ENCODE assay signal across 1 cellular context in the genomic region with DNA sequence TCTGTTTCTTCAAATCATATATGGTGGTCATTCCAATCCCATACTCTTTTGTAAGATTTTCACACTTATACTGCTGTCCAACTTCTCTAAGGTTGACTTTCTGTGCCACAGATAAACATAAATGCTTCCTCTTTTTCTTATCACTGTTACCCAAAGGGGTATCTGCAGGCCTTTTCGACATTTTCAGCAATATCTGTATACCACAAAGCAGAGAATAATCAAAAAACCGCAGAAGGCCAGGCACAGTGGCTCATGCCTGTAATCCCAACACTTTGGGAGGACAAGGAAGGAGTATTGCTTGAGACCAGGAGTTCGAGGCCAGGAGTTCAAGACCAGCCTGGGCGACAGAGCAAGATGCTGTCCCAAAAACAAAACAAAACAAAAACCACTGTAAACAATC.
TF ChIP-seq lines count a peak whose summit lies in the region.

No MANE protein-coding gene starts in this region.

TF ChIP-seq in K562, 482 proteins besides CTCF, POLR2A, EP300 and RAD21 (continued from another document and continues in another):
- TF ChIP-seq, protein P1, sequence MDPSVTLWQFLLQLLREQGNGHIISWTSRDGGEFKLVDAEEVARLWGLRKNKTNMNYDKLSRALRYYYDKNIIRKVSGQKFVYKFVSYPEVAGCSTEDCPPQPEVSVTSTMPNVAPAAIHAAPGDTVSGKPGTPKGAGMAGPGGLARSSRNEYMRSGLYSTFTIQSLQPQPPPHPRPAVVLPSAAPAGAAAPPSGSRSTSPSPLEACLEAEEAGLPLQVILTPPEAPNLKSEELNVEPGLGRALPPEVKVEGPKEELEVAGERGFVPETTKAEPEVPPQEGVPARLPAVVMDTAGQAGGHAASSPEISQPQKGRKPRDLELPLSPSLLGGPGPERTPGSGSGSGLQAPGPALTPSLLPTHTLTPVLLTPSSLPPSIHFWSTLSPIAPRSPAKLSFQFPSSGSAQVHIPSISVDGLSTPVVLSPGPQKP (CRISPR knock-in tag; IDR thresholded peaks at IDR 0.05), result no peak
- TF ChIP-seq ZNF134 (CRISPR knock-in tag; conservative IDR thresholded peaks at IDR 0.05), result 0 out of 2 replicates have a peak, but pooled peaks have one; percentile 25
- no peak for TF ChIP-seq PCBP1 (IDR thresholded peaks at IDR 0.05; ENCODE audit: low read depth, low read length, poor library complexity, severe bottlenecking)
- no peak for TF ChIP-seq ZBED1 (IDR thresholded peaks at IDR 0.05)
- TF ChIP-seq ZNF79 (CRISPR knock-in tag; IDR thresholded peaks at IDR 0.05; ENCODE audit: low read depth), result no peak
- TF ChIP-seq, protein P2, sequence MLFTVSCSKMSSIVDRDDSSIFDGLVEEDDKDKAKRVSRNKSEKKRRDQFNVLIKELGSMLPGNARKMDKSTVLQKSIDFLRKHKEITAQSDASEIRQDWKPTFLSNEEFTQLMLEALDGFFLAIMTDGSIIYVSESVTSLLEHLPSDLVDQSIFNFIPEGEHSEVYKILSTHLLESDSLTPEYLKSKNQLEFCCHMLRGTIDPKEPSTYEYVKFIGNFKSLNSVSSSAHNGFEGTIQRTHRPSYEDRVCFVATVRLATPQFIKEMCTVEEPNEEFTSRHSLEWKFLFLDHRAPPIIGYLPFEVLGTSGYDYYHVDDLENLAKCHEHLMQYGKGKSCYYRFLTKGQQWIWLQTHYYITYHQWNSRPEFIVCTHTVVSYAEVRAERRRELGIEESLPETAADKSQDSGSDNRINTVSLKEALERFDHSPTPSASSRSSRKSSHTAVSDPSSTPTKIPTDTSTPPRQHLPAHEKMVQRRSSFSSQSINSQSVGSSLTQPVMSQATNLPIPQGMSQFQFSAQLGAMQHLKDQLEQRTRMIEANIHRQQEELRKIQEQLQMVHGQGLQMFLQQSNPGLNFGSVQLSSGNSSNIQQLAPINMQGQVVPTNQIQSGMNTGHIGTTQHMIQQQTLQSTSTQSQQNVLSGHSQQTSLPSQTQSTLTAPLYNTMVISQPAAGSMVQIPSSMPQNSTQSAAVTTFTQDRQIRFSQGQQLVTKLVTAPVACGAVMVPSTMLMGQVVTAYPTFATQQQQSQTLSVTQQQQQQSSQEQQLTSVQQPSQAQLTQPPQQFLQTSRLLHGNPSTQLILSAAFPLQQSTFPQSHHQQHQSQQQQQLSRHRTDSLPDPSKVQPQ (CRISPR knock-in tag; IDR thresholded peaks at IDR 0.05; ENCODE audit: borderline replicate concordance), result no peak
- no peak for TF ChIP-seq ZNF408 (CRISPR knock-in tag; IDR thresholded peaks at IDR 0.05; ENCODE audit: low read depth)
- no peak for TF ChIP-seq YY1 (IDR thresholded peaks at IDR 0.05; ENCODE audit: borderline replicate concordance in 1 of 3, control insufficient read depth in 1 of 3, extremely low read depth in 1 of 3, insufficient read depth in 3 of 3, insufficient read length in 1 of 3, insufficient replicate concordance in 2 of 3, low read depth in 1 of 3, low read length in 2 of 3)
- no peak for TF ChIP-seq RNF2 (IDR thresholded peaks at IDR 0.05)
- 0 out of 2 replicates have a peak, but pooled peaks have one; percentile 12 for TF ChIP-seq JUND (IDR thresholded peaks at IDR 0.05; ENCODE audit: borderline replicate concordance, low read depth, low read length)
- no peak; the same call in 2 of the 3 replicates for TF ChIP-seq JUND (tag; IDR thresholded peaks at IDR 0.05; ENCODE audit: borderline replicate concordance, low read depth, low read length)
- no peak for TF ChIP-seq CAMTA2 (CRISPR knock-in tag; conservative IDR thresholded peaks at IDR 0.05)
- no peak for TF ChIP-seq SRSF7 (optimal IDR thresholded peaks at IDR 0.05; ENCODE audit: low read depth, low read length)
- TF ChIP-seq ESRRA (IDR thresholded peaks at IDR 0.05; ENCODE audit: borderline replicate concordance, low read depth), result peak; percentile 96; the same call in 1 of the 2 replicates
- TF ChIP-seq ZZZ3 (IDR thresholded peaks at IDR 0.05), result no peak
- TF ChIP-seq FOXM1 (IDR thresholded peaks at IDR 0.05; ENCODE audit: low read depth), result peak; percentile 85
- no peak for TF ChIP-seq FOXM1 (CRISPR knock-in tag; IDR thresholded peaks at IDR 0.05; ENCODE audit: low read depth)
- TF ChIP-seq NUFIP1 (IDR thresholded peaks at IDR 0.05; ENCODE audit: partially characterized antibody), result no peak
- TF ChIP-seq NCOA1 (IDR thresholded peaks at IDR 0.05; ENCODE audit: low read depth), result peak; percentile 9; the same call in 1 of the 2 replicates
- TF ChIP-seq HLTF (IDR thresholded peaks at IDR 0.05), result no peak
- TF ChIP-seq SIN3B (IDR thresholded peaks at IDR 0.05; ENCODE audit: low read depth), result no peak
- no peak for TF ChIP-seq ZNF436 (CRISPR knock-in tag; IDR thresholded peaks at IDR 0.05)
- TF ChIP-seq ADNP (tag; IDR thresholded peaks at IDR 0.05), result peak; percentile 97
- no peak for TF ChIP-seq HDAC6 (IDR thresholded peaks at IDR 0.05; ENCODE audit: low read depth, low read length)
- peak; percentile 32; the same call in 1 of the 2 replicates for TF ChIP-seq LEF1 (IDR thresholded peaks at IDR 0.05)
- TF ChIP-seq ZNF41 (CRISPR knock-in tag; conservative IDR thresholded peaks at IDR 0.05), result peak; percentile 48; the same call in 1 of the 2 replicates
- TF ChIP-seq SOX6 (IDR thresholded peaks at IDR 0.05), result peak; percentile 85
- no peak for TF ChIP-seq RFX5 (IDR thresholded peaks at IDR 0.05; ENCODE audit: low read depth, low read length)
- TF ChIP-seq, protein P3, sequence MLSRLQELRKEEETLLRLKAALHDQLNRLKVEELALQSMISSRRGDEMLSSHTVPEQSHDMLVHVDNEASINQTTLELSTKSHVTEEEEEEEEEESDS (CRISPR knock-in tag; IDR thresholded peaks at IDR 0.05), result no peak
- TF ChIP-seq ZNF699 (CRISPR knock-in tag; IDR thresholded peaks at IDR 0.05; ENCODE audit: insufficient replicate concordance), result no peak
- TF ChIP-seq SAFB2 (IDR thresholded peaks at IDR 0.05; ENCODE audit: borderline replicate concordance, low read depth, low read length, severe bottlenecking), result no peak
- TF ChIP-seq FOXA3 (CRISPR knock-in tag; conservative IDR thresholded peaks at IDR 0.05 in 1 of 2, IDR thresholded peaks at IDR 0.05 in 1 of 2), result 0 out of 4 replicates have a peak, but pooled peaks of 1 of the 2 experiments have one; percentile 43
- TF ChIP-seq, protein P4, sequence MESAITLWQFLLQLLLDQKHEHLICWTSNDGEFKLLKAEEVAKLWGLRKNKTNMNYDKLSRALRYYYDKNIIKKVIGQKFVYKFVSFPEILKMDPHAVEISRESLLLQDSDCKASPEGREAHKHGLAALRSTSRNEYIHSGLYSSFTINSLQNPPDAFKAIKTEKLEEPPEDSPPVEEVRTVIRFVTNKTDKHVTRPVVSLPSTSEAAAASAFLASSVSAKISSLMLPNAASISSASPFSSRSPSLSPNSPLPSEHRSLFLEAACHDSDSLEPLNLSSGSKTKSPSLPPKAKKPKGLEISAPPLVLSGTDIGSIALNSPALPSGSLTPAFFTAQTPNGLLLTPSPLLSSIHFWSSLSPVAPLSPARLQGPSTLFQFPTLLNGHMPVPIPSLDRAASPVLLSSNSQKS (CRISPR knock-in tag; IDR thresholded peaks at IDR 0.05), result no peak
- TF ChIP-seq, protein P5, sequence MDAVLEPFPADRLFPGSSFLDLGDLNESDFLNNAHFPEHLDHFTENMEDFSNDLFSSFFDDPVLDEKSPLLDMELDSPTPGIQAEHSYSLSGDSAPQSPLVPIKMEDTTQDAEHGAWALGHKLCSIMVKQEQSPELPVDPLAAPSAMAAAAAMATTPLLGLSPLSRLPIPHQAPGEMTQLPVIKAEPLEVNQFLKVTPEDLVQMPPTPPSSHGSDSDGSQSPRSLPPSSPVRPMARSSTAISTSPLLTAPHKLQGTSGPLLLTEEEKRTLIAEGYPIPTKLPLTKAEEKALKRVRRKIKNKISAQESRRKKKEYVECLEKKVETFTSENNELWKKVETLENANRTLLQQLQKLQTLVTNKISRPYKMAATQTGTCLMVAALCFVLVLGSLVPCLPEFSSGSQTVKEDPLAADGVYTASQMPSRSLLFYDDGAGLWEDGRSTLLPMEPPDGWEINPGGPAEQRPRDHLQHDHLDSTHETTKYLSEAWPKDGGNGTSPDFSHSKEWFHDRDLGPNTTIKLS (IDR thresholded peaks at IDR 0.05; ENCODE audit: borderline replicate concordance, low read depth), result no peak
- peak; percentile 91 for TF ChIP-seq TAL1 (IDR thresholded peaks at IDR 0.05)
- TF ChIP-seq STAT5B (CRISPR knock-in tag; IDR thresholded peaks at IDR 0.05), result no peak
- no peak for TF ChIP-seq ZNF583 (CRISPR knock-in tag; IDR thresholded peaks at IDR 0.05)
- TF ChIP-seq SETDB1 (IDR thresholded peaks at IDR 0.05; ENCODE audit: low read length), result no peak
- peak; percentile 68 to 78 for TF ChIP-seq TRIM24 (IDR thresholded peaks at IDR 0.05)
- TF ChIP-seq MCM5 (IDR thresholded peaks at IDR 0.05; ENCODE audit: low read depth), result no peak
- TF ChIP-seq HCFC1 (IDR thresholded peaks at IDR 0.05; ENCODE audit: low read depth, low read length), result no peak
- TF ChIP-seq MTA2 (IDR thresholded peaks at IDR 0.05; ENCODE audit: low read depth), result peak; percentile 80
- TF ChIP-seq SMARCA4 (IDR thresholded peaks at IDR 0.05), result peak; percentile 90; the same call in 1 of the 2 replicates
- TF ChIP-seq, protein P6, sequence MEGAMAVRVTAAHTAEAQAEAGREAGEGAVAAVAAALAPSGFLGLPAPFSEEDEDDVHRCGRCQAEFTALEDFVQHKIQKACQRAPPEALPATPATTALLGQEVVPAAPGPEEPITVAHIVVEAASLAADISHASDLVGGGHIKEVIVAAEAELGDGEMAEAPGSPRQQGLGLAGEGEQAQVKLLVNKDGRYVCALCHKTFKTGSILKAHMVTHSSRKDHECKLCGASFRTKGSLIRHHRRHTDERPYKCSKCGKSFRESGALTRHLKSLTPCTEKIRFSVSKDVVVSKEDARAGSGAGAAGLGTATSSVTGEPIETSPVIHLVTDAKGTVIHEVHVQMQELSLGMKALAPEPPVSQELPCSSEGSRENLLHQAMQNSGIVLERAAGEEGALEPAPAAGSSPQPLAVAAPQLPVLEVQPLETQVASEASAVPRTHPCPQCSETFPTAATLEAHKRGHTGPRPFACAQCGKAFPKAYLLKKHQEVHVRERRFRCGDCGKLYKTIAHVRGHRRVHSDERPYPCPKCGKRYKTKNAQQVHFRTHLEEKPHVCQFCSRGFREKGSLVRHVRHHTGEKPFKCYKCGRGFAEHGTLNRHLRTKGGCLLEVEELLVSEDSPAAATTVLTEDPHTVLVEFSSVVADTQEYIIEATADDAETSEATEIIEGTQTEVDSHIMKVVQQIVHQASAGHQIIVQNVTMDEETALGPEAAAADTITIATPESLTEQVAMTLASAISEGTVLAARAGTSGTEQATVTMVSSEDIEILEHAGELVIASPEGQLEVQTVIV (CRISPR knock-in tag; IDR thresholded peaks at IDR 0.05; ENCODE audit: borderline replicate concordance), result no peak
- no peak for TF ChIP-seq PTRF (tag; IDR thresholded peaks at IDR 0.05)
- TF ChIP-seq NEUROD1 (IDR thresholded peaks at IDR 0.05; ENCODE audit: borderline replicate concordance, low read depth, low read length, partially characterized antibody), result peak; percentile 12
- TF ChIP-seq SMC3 (conservative IDR thresholded peaks at IDR 0.05; ENCODE audit: insufficient read depth, low read depth, low read length), result no peak
- no peak for TF ChIP-seq KHSRP (IDR thresholded peaks at IDR 0.05)
- TF ChIP-seq NCOR1 (IDR thresholded peaks at IDR 0.05), result peak; percentile 84
- no peak for TF ChIP-seq RBM25 (IDR thresholded peaks at IDR 0.05; ENCODE audit: low read depth, low read length, severe bottlenecking)
- TF ChIP-seq KDM1A (IDR thresholded peaks at IDR 0.05), result peak; percentile 98
- peak; percentile 27 for TF ChIP-seq ATF7 (IDR thresholded peaks at IDR 0.05)
- TF ChIP-seq, protein P7, sequence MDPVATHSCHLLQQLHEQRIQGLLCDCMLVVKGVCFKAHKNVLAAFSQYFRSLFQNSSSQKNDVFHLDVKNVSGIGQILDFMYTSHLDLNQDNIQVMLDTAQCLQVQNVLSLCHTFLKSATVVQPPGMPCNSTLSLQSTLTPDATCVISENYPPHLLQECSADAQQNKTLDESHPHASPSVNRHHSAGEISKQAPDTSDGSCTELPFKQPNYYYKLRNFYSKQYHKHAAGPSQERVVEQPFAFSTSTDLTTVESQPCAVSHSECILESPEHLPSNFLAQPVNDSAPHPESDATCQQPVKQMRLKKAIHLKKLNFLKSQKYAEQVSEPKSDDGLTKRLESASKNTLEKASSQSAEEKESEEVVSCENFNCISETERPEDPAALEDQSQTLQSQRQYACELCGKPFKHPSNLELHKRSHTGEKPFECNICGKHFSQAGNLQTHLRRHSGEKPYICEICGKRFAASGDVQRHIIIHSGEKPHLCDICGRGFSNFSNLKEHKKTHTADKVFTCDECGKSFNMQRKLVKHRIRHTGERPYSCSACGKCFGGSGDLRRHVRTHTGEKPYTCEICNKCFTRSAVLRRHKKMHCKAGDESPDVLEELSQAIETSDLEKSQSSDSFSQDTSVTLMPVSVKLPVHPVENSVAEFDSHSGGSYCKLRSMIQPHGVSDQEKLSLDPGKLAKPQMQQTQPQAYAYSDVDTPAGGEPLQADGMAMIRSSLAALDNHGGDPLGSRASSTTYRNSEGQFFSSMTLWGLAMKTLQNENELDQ (CRISPR knock-in tag; IDR thresholded peaks at IDR 0.05; ENCODE audit: borderline replicate concordance), result no peak
- no peak for TF ChIP-seq FIP1L1 (IDR thresholded peaks at IDR 0.05; ENCODE audit: low read depth, low read length, poor library complexity, severe bottlenecking)
- TF ChIP-seq, protein P8, sequence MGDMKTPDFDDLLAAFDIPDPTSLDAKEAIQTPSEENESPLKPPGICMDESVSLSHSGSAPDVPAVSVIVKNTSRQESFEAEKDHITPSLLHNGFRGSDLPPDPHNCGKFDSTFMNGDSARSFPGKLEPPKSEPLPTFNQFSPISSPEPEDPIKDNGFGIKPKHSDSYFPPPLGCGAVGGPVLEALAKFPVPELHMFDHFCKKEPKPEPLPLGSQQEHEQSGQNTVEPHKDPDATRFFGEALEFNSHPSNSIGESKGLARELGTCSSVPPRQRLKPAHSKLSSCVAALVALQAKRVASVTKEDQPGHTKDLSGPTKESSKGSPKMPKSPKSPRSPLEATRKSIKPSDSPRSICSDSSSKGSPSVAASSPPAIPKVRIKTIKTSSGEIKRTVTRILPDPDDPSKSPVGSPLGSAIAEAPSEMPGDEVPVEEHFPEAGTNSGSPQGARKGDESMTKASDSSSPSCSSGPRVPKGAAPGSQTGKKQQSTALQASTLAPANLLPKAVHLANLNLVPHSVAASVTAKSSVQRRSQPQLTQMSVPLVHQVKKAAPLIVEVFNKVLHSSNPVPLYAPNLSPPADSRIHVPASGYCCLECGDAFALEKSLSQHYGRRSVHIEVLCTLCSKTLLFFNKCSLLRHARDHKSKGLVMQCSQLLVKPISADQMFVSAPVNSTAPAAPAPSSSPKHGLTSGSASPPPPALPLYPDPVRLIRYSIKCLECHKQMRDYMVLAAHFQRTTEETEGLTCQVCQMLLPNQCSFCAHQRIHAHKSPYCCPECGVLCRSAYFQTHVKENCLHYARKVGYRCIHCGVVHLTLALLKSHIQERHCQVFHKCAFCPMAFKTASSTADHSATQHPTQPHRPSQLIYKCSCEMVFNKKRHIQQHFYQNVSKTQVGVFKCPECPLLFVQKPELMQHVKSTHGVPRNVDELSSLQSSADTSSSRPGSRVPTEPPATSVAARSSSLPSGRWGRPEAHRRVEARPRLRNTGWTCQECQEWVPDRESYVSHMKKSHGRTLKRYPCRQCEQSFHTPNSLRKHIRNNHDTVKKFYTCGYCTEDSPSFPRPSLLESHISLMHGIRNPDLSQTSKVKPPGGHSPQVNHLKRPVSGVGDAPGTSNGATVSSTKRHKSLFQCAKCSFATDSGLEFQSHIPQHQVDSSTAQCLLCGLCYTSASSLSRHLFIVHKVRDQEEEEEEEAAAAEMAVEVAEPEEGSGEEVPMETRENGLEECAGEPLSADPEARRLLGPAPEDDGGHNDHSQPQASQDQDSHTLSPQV (IDR thresholded peaks at IDR 0.05), result no peak
- 0 out of 2 replicates have a peak, but pooled peaks have one; percentile 29 for TF ChIP-seq POLR2H (tag; IDR thresholded peaks at IDR 0.05; ENCODE audit: low read depth)
- no peak for TF ChIP-seq SP1 (CRISPR knock-in tag; IDR thresholded peaks at IDR 0.05)
- peak; percentile 38; the same call in 1 of the 2 replicates for TF ChIP-seq CC2D1A (IDR thresholded peaks at IDR 0.05)
